Comparison of ENCODE assay signal across 15 cellular contexts in genomic region chr18:48179005-48179404, GRCh38.
A peak's percentile ranks its signal among the peaks of the same experiment; 100 is the strongest.
DNase-seq lines count a peak whose midpoint lies in the region; ATAC-seq and TF ChIP-seq lines count a peak whose summit lies in the region.
"Had no signal": no experiment of that assay in that cellular context is flagged by ENCODE, and none has a peak within 500 bp of the region (broad histone marks: within the 10 kb centered on the region; RNA-seq: fewer than 3 reads in every experiment).

No MANE protein-coding gene starts in this region.

- in situ Hi-C loops in HAP-1 (cut with MboI; ENCODE audit: low sequenced_read_pairs) = no loop called here
- in situ Hi-C loops in GM13977 (cut with MboI; ENCODE audit: low pct_unique_long_range_greater_than_20kb, low sequenced_read_pairs, unreplicated experiment) = no loop called here

- peak overlapping the region in 1 of 2 experiments; percentile 28; a peak in 1 of 4 replicates for H3K27ac ChIP-seq in SK-N-SH (ENCODE audit: low read depth in 2 of 2, low read length in 1 of 2)
- no peak overlapping the region for H3K27ac ChIP-seq in coronary artery
- H3K27ac ChIP-seq: 22Rv1 had no signal

- H3K36me3 ChIP-seq in SK-N-SH (replicated peaks in 1 of 2; ENCODE audit: control insufficient read depth in 1 of 2, insufficient read depth in 2 of 2, low read length in 1 of 2) (no peaks in the 10 kb centered on the region), HAP-1 (replicated peaks) (no peaks in the 10 kb centered on the region)

- no peak for TF ChIP-seq CTCF in SK-N-SH (IDR thresholded peaks at IDR 0.05)
- TF ChIP-seq CTCF in fibroblast of villous mesenchyme (IDR thresholded peaks at IDR 0.05; ENCODE audit: insufficient read depth, low read depth, low read length) = peak; percentile 14
- TF ChIP-seq CTCF in coronary artery (IDR thresholded peaks at IDR 0.05) = no peak
- TF ChIP-seq CTCF in GM13977 (IDR thresholded peaks at IDR 0.05; ENCODE audit: extremely low read depth, insufficient read depth, missing control alignments) = no peak

- no peak overlapping the region for H3K4me2 ChIP-seq in SK-N-SH

- H3K4me1 ChIP-seq in SK-N-SH (ENCODE audit: control insufficient read depth in 1 of 2, insufficient read depth in 2 of 2, low read depth in 1 of 2, low read length in 1 of 2) (peaks cover 0 to 44% of the 10 kb centered on the region in 2 experiments; a peak in 2 of 4 replicates), HAP-1 (no peaks in the 10 kb centered on the region)

- WGBS in SK-N-SH (ENCODE audit: low lambda C conversion rate) = 52% methylated on average over 3 of the region's 3 CpGs

- no peaks in the 10 kb centered on the region for H3K9me3 ChIP-seq in SK-N-SH
- no peaks in the 10 kb centered on the region for H3K9me3 ChIP-seq in HAP-1

- H4K20me1 ChIP-seq in SK-N-SH (ENCODE audit: insufficient read depth) = no peaks in the 10 kb centered on the region

- H3K27me3 ChIP-seq in SK-N-SH (ENCODE audit: insufficient read depth) (no peaks in the 10 kb centered on the region; the same call in 1 of the 2 replicates), HAP-1 (ENCODE audit: low read depth) (0 out of 2 replicates have a peak, but pooled peaks cover 3% of the 10 kb centered on the region)

- no peak for TF ChIP-seq EP300 in SK-N-SH (IDR thresholded peaks at IDR 0.05; ENCODE audit: borderline replicate concordance in 1 of 2, low read depth in 1 of 2, low read length in 1 of 2)
- TF ChIP-seq EP300 in Ishikawa (IDR thresholded peaks at IDR 0.05; ENCODE audit: borderline replicate concordance) = no peak

- ATAC-seq in SK-N-SH treated with all-trans-retinoic acid at 6 μM for 48 hours = no peak
- ATAC-seq: CD8-positive, alpha-beta T cell had no signal

- no peaks in the 10 kb centered on the region for H3F3A ChIP-seq in SK-N-SH (replicated peaks; ENCODE audit: insufficient read depth)

- no peak overlapping the region for H2AFZ ChIP-seq in SK-N-SH (ENCODE audit: low read depth)

- H3K9ac ChIP-seq in SK-N-SH = no peak overlapping the region

- H3K4me3 ChIP-seq in SK-N-SH (ENCODE audit: low read depth in 2 of 2, low read length in 1 of 2) = no peak overlapping the region
- no peak overlapping the region for H3K4me3 ChIP-seq in fibroblast of villous mesenchyme (ENCODE audit: low read depth, low read length)
- no peak overlapping the region for H3K4me3 ChIP-seq in coronary artery
- H3K4me3 ChIP-seq in HAP-1 = no peak overlapping the region

- POLR2A ChIA-PET in SK-N-SH (lab: Yijun Ruan, JAX) = no interaction called here

- CTCF ChIA-PET in SK-N-SH (lab: Yijun Ruan, JAX) = interaction anchor here (1.6 kb wide), 1 partner anchor 13 kb away, joined by 6 read pairs; no protein-coding TSS in a partner anchor

- DNase-seq in SK-N-SH (no peak), fibroblast of villous mesenchyme (ENCODE audit: low read depth) (peak; percentile 6), posterior vena cava (ENCODE audit: low spot score) (peak; percentile 14), coronary artery (ENCODE audit: low spot score) (no peak), HAP-1 (ENCODE audit: low spot score in 2 of 2) (no peak), GM13977 (ENCODE audit: low spot score) (no peak)
- DNase-seq: CD8-positive, alpha-beta T cell; COR-L47; DMS153; DMS79 treated with DMSO at 0.1 percent for 48 hours; EL; HCEC 1CT had no signal

- TF ChIP-seq RAD21 in SK-N-SH (IDR thresholded peaks at IDR 0.05; ENCODE audit: low read length) (peak; percentile 24; the same call in 1 of the 2 replicates), Ishikawa (IDR thresholded peaks at IDR 0.05; ENCODE audit: low read depth) (peak; percentile 23; the same call in 1 of the 2 replicates)

- H3K79me2 ChIP-seq in SK-N-SH (ENCODE audit: insufficient read depth) = no peaks in the 10 kb centered on the region

- intact Hi-C loops in posterior vena cava (cut with DNase I) = no loop called here

- H3K9me2 ChIP-seq in SK-N-SH = no peaks in the 10 kb centered on the region

TF ChIP-seq in SK-N-SH, 30 proteins besides CTCF, POLR2A, EP300 and RAD21 (continues in another document):
- TF ChIP-seq FOSL2 (IDR thresholded peaks at IDR 0.05; ENCODE audit: borderline replicate concordance, low read depth) (no peak), GATA2 (CRISPR knock-in tag; IDR thresholded peaks at IDR 0.05) (no peak), ELF1 (IDR thresholded peaks at IDR 0.05) (no peak), YY1 (IDR thresholded peaks at IDR 0.05; ENCODE audit: low read depth) (no peak)
- TF ChIP-seq, protein P1, sequence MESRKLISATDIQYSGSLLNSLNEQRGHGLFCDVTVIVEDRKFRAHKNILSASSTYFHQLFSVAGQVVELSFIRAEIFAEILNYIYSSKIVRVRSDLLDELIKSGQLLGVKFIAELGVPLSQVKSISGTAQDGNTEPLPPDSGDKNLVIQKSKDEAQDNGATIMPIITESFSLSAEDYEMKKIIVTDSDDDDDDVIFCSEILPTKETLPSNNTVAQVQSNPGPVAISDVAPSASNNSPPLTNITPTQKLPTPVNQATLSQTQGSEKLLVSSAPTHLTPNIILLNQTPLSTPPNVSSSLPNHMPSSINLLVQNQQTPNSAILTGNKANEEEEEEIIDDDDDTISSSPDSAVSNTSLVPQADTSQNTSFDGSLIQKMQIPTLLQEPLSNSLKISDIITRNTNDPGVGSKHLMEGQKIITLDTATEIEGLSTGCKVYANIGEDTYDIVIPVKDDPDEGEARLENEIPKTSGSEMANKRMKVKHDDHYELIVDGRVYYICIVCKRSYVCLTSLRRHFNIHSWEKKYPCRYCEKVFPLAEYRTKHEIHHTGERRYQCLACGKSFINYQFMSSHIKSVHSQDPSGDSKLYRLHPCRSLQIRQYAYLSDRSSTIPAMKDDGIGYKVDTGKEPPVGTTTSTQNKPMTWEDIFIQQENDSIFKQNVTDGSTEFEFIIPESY (IDR thresholded peaks at IDR 0.05; ENCODE audit: borderline replicate concordance, low read depth) = no peak

TF ChIP-seq in SK-N-SH treated with all-trans-retinoic acid at 6 μM for 48 hours, 23 proteins besides CTCF, POLR2A, EP300 and RAD21 (continues in another document):
- TF ChIP-seq ZNF8 (CRISPR knock-in tag; IDR thresholded peaks at IDR 0.05) (no peak), CSDC2 (CRISPR knock-in tag; IDR thresholded peaks at IDR 0.05) (no peak), ZFP30 (CRISPR knock-in tag; IDR thresholded peaks at IDR 0.05) (no peak), ESRRG (CRISPR knock-in tag; IDR thresholded peaks at IDR 0.05) (no peak), TOX (CRISPR knock-in tag; IDR thresholded peaks at IDR 0.05; ENCODE audit: borderline replicate concordance) (no peak), SNAI2 (CRISPR knock-in tag; IDR thresholded peaks at IDR 0.05) (no peak), ARNTL (CRISPR knock-in tag; IDR thresholded peaks at IDR 0.05; ENCODE audit: borderline replicate concordance, low read depth) (no peak), ZFP3 (CRISPR knock-in tag; IDR thresholded peaks at IDR 0.05) (no peak)
- TF ChIP-seq, protein P2, sequence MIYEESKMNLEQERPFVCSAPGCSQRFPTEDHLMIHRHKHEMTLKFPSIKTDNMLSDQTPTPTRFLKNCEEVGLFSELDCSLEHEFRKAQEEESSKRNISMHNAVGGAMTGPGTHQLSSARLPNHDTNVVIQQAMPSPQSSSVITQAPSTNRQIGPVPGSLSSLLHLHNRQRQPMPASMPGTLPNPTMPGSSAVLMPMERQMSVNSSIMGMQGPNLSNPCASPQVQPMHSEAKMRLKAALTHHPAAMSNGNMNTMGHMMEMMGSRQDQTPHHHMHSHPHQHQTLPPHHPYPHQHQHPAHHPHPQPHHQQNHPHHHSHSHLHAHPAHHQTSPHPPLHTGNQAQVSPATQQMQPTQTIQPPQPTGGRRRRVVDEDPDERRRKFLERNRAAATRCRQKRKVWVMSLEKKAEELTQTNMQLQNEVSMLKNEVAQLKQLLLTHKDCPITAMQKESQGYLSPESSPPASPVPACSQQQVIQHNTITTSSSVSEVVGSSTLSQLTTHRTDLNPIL (CRISPR knock-in tag; IDR thresholded peaks at IDR 0.05; ENCODE audit: low read depth) = no peak

TF ChIP-seq in Ishikawa, 13 proteins besides CTCF, POLR2A, EP300 and RAD21 (continues in another document):
- TF ChIP-seq YY1 (IDR thresholded peaks at IDR 0.05; ENCODE audit: low read depth) (no peak), CREB1 (IDR thresholded peaks at IDR 0.05; ENCODE audit: low read depth) (no peak), EGR1 (IDR thresholded peaks at IDR 0.05) (no peak), TAF1 (IDR thresholded peaks at IDR 0.05; ENCODE audit: low read depth) (no peak), NFIC (IDR thresholded peaks at IDR 0.05) (no peak), FOXM1 (IDR thresholded peaks at IDR 0.05; ENCODE audit: borderline replicate concordance, low read depth) (no peak), TEAD4 (IDR thresholded peaks at IDR 0.05) (no peak)
- TF ChIP-seq, protein P3, sequence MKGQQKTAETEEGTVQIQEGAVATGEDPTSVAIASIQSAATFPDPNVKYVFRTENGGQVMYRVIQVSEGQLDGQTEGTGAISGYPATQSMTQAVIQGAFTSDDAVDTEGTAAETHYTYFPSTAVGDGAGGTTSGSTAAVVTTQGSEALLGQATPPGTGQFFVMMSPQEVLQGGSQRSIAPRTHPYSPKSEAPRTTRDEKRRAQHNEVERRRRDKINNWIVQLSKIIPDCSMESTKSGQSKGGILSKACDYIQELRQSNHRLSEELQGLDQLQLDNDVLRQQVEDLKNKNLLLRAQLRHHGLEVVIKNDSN (IDR thresholded peaks at IDR 0.05) = no peak
- TF ChIP-seq, protein P4, sequence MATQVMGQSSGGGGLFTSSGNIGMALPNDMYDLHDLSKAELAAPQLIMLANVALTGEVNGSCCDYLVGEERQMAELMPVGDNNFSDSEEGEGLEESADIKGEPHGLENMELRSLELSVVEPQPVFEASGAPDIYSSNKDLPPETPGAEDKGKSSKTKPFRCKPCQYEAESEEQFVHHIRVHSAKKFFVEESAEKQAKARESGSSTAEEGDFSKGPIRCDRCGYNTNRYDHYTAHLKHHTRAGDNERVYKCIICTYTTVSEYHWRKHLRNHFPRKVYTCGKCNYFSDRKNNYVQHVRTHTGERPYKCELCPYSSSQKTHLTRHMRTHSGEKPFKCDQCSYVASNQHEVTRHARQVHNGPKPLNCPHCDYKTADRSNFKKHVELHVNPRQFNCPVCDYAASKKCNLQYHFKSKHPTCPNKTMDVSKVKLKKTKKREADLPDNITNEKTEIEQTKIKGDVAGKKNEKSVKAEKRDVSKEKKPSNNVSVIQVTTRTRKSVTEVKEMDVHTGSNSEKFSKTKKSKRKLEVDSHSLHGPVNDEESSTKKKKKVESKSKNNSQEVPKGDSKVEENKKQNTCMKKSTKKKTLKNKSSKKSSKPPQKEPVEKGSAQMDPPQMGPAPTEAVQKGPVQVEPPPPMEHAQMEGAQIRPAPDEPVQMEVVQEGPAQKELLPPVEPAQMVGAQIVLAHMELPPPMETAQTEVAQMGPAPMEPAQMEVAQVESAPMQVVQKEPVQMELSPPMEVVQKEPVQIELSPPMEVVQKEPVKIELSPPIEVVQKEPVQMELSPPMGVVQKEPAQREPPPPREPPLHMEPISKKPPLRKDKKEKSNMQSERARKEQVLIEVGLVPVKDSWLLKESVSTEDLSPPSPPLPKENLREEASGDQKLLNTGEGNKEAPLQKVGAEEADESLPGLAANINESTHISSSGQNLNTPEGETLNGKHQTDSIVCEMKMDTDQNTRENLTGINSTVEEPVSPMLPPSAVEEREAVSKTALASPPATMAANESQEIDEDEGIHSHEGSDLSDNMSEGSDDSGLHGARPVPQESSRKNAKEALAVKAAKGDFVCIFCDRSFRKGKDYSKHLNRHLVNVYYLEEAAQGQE (IDR thresholded peaks at IDR 0.05; ENCODE audit: low read depth) = no peak

Comparison
In these comparisons a context has a peak if more than half of its experiments do, and no peak if none do; other contexts are left out.
1. DNase-seq: peak in fibroblast of villous mesenchyme (single experiment) and posterior vena cava (single experiment); none in SK-N-SH (single experiment), coronary artery (single experiment), HAP-1 (0 of 2) and GM13977 (single experiment).